ENCODE assay signal across 12 cellular contexts in the genomic region with DNA sequence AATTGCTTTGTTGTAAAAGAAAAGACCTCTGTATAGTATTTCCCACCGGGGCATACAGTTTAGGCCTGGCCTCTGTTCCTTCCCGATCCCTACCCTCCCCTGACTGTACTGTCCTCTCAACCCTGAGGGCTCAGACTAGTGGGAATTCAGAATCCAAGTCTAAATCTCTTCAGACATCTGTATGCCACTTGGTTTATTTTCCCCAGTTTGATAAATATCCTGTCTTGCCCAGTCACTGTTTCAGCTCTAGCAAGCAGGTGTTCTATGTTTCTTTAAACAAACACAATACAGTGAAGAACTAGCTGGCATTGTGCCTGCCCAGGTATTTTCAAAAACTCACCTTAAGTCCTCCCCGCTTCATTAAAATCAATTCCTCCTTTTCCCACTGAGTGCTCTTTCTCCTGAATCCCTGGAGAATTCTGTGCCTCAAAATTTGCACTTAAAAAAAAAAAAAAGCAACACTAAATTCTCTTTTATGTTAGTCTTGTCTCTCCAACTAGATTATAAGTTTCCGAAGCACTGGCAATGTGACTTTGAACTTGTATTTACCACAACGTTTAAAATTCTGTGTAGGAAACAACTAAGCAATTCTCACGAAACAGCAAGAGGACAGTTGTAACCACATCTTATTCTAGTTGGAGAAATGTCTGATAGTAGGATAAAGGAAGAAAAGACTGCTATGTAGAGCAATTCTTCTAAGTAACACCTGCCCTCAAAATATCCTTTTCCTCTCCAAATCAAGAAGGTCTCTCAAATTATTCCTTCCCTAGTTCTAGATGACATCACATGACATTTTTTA.
DNase-seq lines count a peak whose midpoint lies in the region; ATAC-seq and TF ChIP-seq lines count a peak whose summit lies in the region.
"Had no signal": no experiment of that assay in that cellular context is flagged by ENCODE, and none has a peak within 500 bp of the region (broad histone marks: within the 10 kb centered on the region; RNA-seq: fewer than 3 reads in every experiment).

No MANE protein-coding gene starts in this region.

- CTCF ChIA-PET in activated CD4-positive, alpha-beta T cell treated with anti-CD3 and anti-CD28 coated beads for 36 hours (lab: Charles Lee) = no interaction called here

- H3K9me2 ChIP-seq in MM.1S (replicated peaks; ENCODE audit: insufficient read depth, low read length) = no peaks in the 10 kb centered on the region

- no peak overlapping the region for H2BK15ac ChIP-seq in mesenchymal stem cell (ENCODE audit: low read depth, poor library complexity, severe bottlenecking)

- H3K9me3 ChIP-seq in MM.1S (replicated peaks; ENCODE audit: insufficient read depth, low read length) (no peaks in the 10 kb centered on the region), mesenchymal stem cell (ENCODE audit: control insufficient read depth, low read length) (no peaks in the 10 kb centered on the region)
- H3K9me3 ChIP-seq: MG63 had no signal

- no peak overlapping the region for H3K4me3 Mint-ChIP-seq in activated CD4-positive, alpha-beta T cell treated with anti-CD3 and anti-CD28 coated beads for 36 hours

- H4K8ac ChIP-seq in mesenchymal stem cell (ENCODE audit: low read length) = peak overlapping the region; percentile 35

- ATAC-seq in activated CD4-positive, alpha-beta T cell treated with anti-CD3 and anti-CD28 coated beads for 36 hours = no peak
- ATAC-seq in HG03097 (IDR thresholded peaks at IDR 0.05; ENCODE audit: low FRiP score, unreplicated experiment) = no peak

- H3K27ac ChIP-seq in MM.1S (ENCODE audit: low read length) (peak overlapping the region; percentile 93), mesenchymal stem cell (ENCODE audit: low read length, poor library complexity, severe bottlenecking) (no peak overlapping the region)
- H3K27ac ChIP-seq: parathyroid adenoma had no signal

- H2BK120ac ChIP-seq in mesenchymal stem cell (ENCODE audit: low read depth, low read length) = no peak overlapping the region

- peaks cover 5% of the 10 kb centered on the region for H3K9me3 Mint-ChIP-seq in activated CD4-positive, alpha-beta T cell treated with anti-CD3 and anti-CD28 coated beads for 36 hours (ENCODE audit: low read depth)

- peaks cover 21% of the 10 kb centered on the region for H3K79me2 ChIP-seq in MM.1S (ENCODE audit: low read length)
- H3K79me2 ChIP-seq: parathyroid adenoma had no signal

- H3F3A ChIP-seq in MM.1S (ENCODE audit: insufficient read depth, low read length) = peaks cover 24% of the 10 kb centered on the region

- no peak overlapping the region for H3K23ac ChIP-seq in mesenchymal stem cell (ENCODE audit: low read length in 2 of 2)

- H3K9ac ChIP-seq in MM.1S (ENCODE audit: low read length) = peak overlapping the region; percentile 65
- no peak overlapping the region for H3K9ac ChIP-seq in mesenchymal stem cell (ENCODE audit: low read length)
- H3K9ac ChIP-seq: parathyroid adenoma had no signal

- H3K14ac ChIP-seq in mesenchymal stem cell (ENCODE audit: low read length in 2 of 2) = no peak overlapping the region

- POLR2A ChIA-PET in activated CD4-positive, alpha-beta T cell treated with anti-CD3 and anti-CD28 coated beads for 36 hours (lab: Charles Lee) = interaction anchor here (0.6 kb wide), 1 partner anchor 34 kb away, joined by 3 read pairs; no protein-coding TSS in a partner anchor

- H3K4me1 Mint-ChIP-seq in activated CD4-positive, alpha-beta T cell treated with anti-CD3 and anti-CD28 coated beads for 36 hours = peaks cover 48% of the 10 kb centered on the region

- no peaks in the 10 kb centered on the region for H4K20me1 ChIP-seq in MM.1S (ENCODE audit: insufficient read depth, low read length)

- peaks cover 4% of the 10 kb centered on the region for H3K27me3 Mint-ChIP-seq in activated CD4-positive, alpha-beta T cell treated with anti-CD3 and anti-CD28 coated beads for 36 hours

- no peak for DNase-seq in activated CD4-positive, alpha-beta T cell treated with anti-CD3 and anti-CD28 coated beads for 36 hours
- no peak for DNase-seq in activated CD4-positive, alpha-beta T cell treated with anti-CD3 and anti-CD28 coated beads, Interleukin-2, amount 50 U/mL, for 4 hours
- DNase-seq in MM.1S (peak; percentile 56), NCI-H774 (lab: John Stamatoyannopoulos, UW) (peak; percentile 21), mesenchymal stem cell (no peak), COLO829 (ENCODE audit: low spot score) (no peak), dedifferentiated amniotic fluid mesenchymal stem cell (ENCODE audit: extremely low spot score) (no peak)
- DNase-seq: ACHN; MG63; stimulated activated CD8-positive, alpha-beta memory T cell treated with anti-CD3 and anti-CD28 coated beads, Interleukin-4, amount 100 ng/mL, for 48 hours had no signal

- 79% methylated on average over 5 of the region's 6 CpGs for whole genome bisulfite sequencing in mesenchymal stem cell

- H3K4me2 ChIP-seq in MM.1S (ENCODE audit: low read depth, low read length) = peak overlapping the region; percentile 97
- H3K4me2 ChIP-seq in mesenchymal stem cell (ENCODE audit: low read length, poor library complexity, severe bottlenecking) = no peak overlapping the region

- H2AFZ ChIP-seq in MM.1S (ENCODE audit: low read length) (peak overlapping the region; percentile 52), mesenchymal stem cell (ENCODE audit: low read depth, low read length) (no peak overlapping the region)
- H2AFZ ChIP-seq: parathyroid adenoma had no signal

- H2BK5ac ChIP-seq in mesenchymal stem cell (ENCODE audit: low read depth, low read length, poor library complexity, severe bottlenecking) = no peak overlapping the region

- no peak overlapping the region for H3K18ac ChIP-seq in mesenchymal stem cell (ENCODE audit: low read depth in 1 of 2, low read length in 2 of 2)

- peaks cover 5% of the 10 kb centered on the region for H3K36me3 Mint-ChIP-seq in activated CD4-positive, alpha-beta T cell treated with anti-CD3 and anti-CD28 coated beads for 36 hours (ENCODE audit: low read depth)

- intact Hi-C loops in activated CD4-positive, alpha-beta T cell treated with anti-CD3 and anti-CD28 coated beads for 36 hours (cut with DNase I, micrococcal nuclease) = loop anchor here (1.0 to 2.0 kb wide), 2 partner anchors 28 to 29 kb away; no protein-coding TSS in a partner anchor

- H3K27me3 ChIP-seq in MM.1S (replicated peaks; ENCODE audit: insufficient read depth, low read length) (no peaks in the 10 kb centered on the region), mesenchymal stem cell (ENCODE audit: control insufficient read depth in 1 of 2, insufficient read depth in 1 of 2, low read length in 2 of 2) (no peaks in the 10 kb centered on the region)
- H3K27me3 ChIP-seq: MG63 had no signal

- H2AK5ac ChIP-seq in mesenchymal stem cell (ENCODE audit: low read length, severe bottlenecking) = no peak overlapping the region

- peak overlapping the region; percentile 69 for H3K27ac Mint-ChIP-seq in activated CD4-positive, alpha-beta T cell treated with anti-CD3 and anti-CD28 coated beads for 36 hours

- no peaks in the 10 kb centered on the region for H3K79me1 ChIP-seq in mesenchymal stem cell (replicated peaks; ENCODE audit: low read length, poor library complexity, severe bottlenecking)

- no peak overlapping the region for H3K4ac ChIP-seq in mesenchymal stem cell (ENCODE audit: low read depth in 1 of 2, low read length in 2 of 2)

- no peak overlapping the region for H4K91ac ChIP-seq in mesenchymal stem cell (ENCODE audit: low read length)

- H3K4me1 ChIP-seq in MM.1S (ENCODE audit: low read length) (peaks cover 42% of the 10 kb centered on the region), mesenchymal stem cell (ENCODE audit: control insufficient read depth, insufficient read depth, low read depth, low read length) (no peaks in the 10 kb centered on the region)
- H3K4me1 ChIP-seq: parathyroid adenoma had no signal

- H2BK12ac ChIP-seq in mesenchymal stem cell (ENCODE audit: low read length in 2 of 2) = no peak overlapping the region

- H3K36me3 ChIP-seq in MM.1S (replicated peaks; ENCODE audit: insufficient read depth, low read length) (no peaks in the 10 kb centered on the region), mesenchymal stem cell (ENCODE audit: control insufficient read depth in 1 of 2, insufficient read depth in 2 of 2, low read depth in 1 of 2, low read length in 2 of 2) (no peaks in the 10 kb centered on the region)
- H3K36me3 ChIP-seq: MG63 had no signal

- no peak for TF ChIP-seq CTCF in MM.1S (IDR thresholded peaks at IDR 0.05; ENCODE audit: low read length)

- H3K4me3 ChIP-seq in MM.1S (ENCODE audit: low read length) = peak overlapping the region; percentile 71
- H3K4me3 ChIP-seq in mesenchymal stem cell (ENCODE audit: insufficient read depth in 1 of 2, low read depth in 1 of 2, low read length in 2 of 2) = no peak overlapping the region
- H3K4me3 ChIP-seq: MG63 had no signal

Comparison
In these comparisons a context has a peak if more than half of its experiments do, and no peak if none do; other contexts are left out.
1. DNase-seq: peak in MM.1S (single experiment) and NCI-H774 (single experiment); none in activated CD4-positive, alpha-beta T cell treated with anti-CD3 and anti-CD28 coated beads for 36 hours (single experiment), activated CD4-positive, alpha-beta T cell treated with anti-CD3 and anti-CD28 coated beads, Interleukin-2, amount 50 U/mL, for 4 hours (0 of 2), mesenchymal stem cell (single experiment), COLO829 (single experiment) and dedifferentiated amniotic fluid mesenchymal stem cell (single experiment).